20 cellular contexts compared by ENCODE assay signal in genomic region chr4:32574803-32575202, GRCh38.
DNase-seq lines count a peak whose midpoint lies in the region; ATAC-seq and TF ChIP-seq lines count a peak whose summit lies in the region.
"Had no signal": no experiment of that assay in that cellular context is flagged by ENCODE, and none has a peak within 500 bp of the region (broad histone marks: within the 10 kb centered on the region; RNA-seq: fewer than 3 reads in every experiment).

No MANE protein-coding gene starts in this region.

- no peak overlapping the region for H3K4me3 Mint-ChIP-seq in CD14-positive monocyte
- H3K4me3 Mint-ChIP-seq: GM23338, T-helper 17 cell had no signal

- H3K27ac ChIP-seq in MM.1S (ENCODE audit: low read length): no peak overlapping the region
- H3K27ac ChIP-seq: A549, HL-60 had no signal

- H3K36me3 ChIP-seq in MM.1S (replicated peaks; ENCODE audit: insufficient read depth, low read length): no peaks in the 10 kb centered on the region
- H3K36me3 ChIP-seq: MG63 had no signal

- H3K4me1 ChIP-seq in MM.1S (ENCODE audit: low read length): peaks cover 6% of the 10 kb centered on the region; the same call in 1 of the 2 replicates
- H3K4me1 ChIP-seq: A549 had no signal

- peaks cover 21% of the 10 kb centered on the region for H3K4me1 Mint-ChIP-seq in CD14-positive monocyte
- H3K4me1 Mint-ChIP-seq: T-helper 17 cell had no signal

- H3K9me3 Mint-ChIP-seq in CD14-positive monocyte: peaks cover 0 to 3% (median 0%) of the 10 kb centered on the region in 7 donors
- H3K9me3 Mint-ChIP-seq: GM23338 had no signal

- peaks cover 0 to 1% (median 0%) of the 10 kb centered on the region in 3 donors for H3K27me3 Mint-ChIP-seq in CD14-positive monocyte (ENCODE audit: low read depth in 3 of 3)
- H3K27me3 Mint-ChIP-seq: T-helper 17 cell had no signal

- no peak overlapping the region for H3K9ac ChIP-seq in MM.1S (ENCODE audit: low read length)

- no peak overlapping the region for H3K4me3 ChIP-seq in MM.1S (ENCODE audit: low read length)
- H3K4me3 ChIP-seq: A549, GM23338, MG63 had no signal

- no peaks in the 10 kb centered on the region for H3K9me2 ChIP-seq in MM.1S (replicated peaks; ENCODE audit: insufficient read depth, low read length)

- H3K9me3 ChIP-seq in MM.1S (replicated peaks; ENCODE audit: insufficient read depth, low read length): no peaks in the 10 kb centered on the region
- H3K9me3 ChIP-seq: A549, MG63 had no signal

- TF ChIP-seq CTCF in CD14-positive monocyte (IDR thresholded peaks at IDR 0.05) (no peak), MM.1S (IDR thresholded peaks at IDR 0.05; ENCODE audit: low read length) (no peak)

- H3K79me2 ChIP-seq in MM.1S (ENCODE audit: low read length): no peaks in the 10 kb centered on the region

- H3F3A ChIP-seq in MM.1S (ENCODE audit: insufficient read depth, low read length): no peaks in the 10 kb centered on the region; the same call in 1 of the 2 replicates

- no peaks in the 10 kb centered on the region for H3K27me3 ChIP-seq in MM.1S (replicated peaks; ENCODE audit: insufficient read depth, low read length)
- H3K27me3 ChIP-seq: MG63 had no signal

- DNase-seq in CD14-positive monocyte (ENCODE audit: low spot score): no peak
- peak; percentile 29 for DNase-seq in MM.1S
- peak; percentile 84 for DNase-seq in NOMO-1 treated with DMSO at 0.1 percent for 48 hours (lab: John Stamatoyannopoulos, UW; ENCODE audit: unreplicated experiment)
- DNase-seq in SIG-M5 treated with dmso at 0.1 percent for 504 hours (lab: John Stamatoyannopoulos, UW; ENCODE audit: unreplicated experiment): peak; percentile 70
- no peak for DNase-seq in effector CD4-positive, alpha-beta T cell
- no peak for DNase-seq in LoVo (ENCODE audit: low spot score)
- no peak for DNase-seq in NCI-H748 treated with DMSO at 0.1 percent for 48 hours (lab: John Stamatoyannopoulos, UW)
- DNase-seq: DMS79, HCEC 1CT, MG63, NCI-H1417, NCI-H187, NCI-H2227 treated with DMSO at 0.1 percent for 48 hours, NCI-H524, SHP77 treated with DMSO at 0.1 percent for 48 hours, T-helper 17 cell had no signal

- no peaks in the 10 kb centered on the region for H3K36me3 Mint-ChIP-seq in CD14-positive monocyte

- ATAC-seq in GM18870 (IDR thresholded peaks at IDR 0.05; ENCODE audit: unreplicated experiment): no peak
- ATAC-seq: A549, GM23338, T-helper 17 cell had no signal

- H2AFZ ChIP-seq in MM.1S (ENCODE audit: low read length): no peak overlapping the region
- H2AFZ ChIP-seq: GM23338 had no signal

- peak overlapping the region in 4 of 7 donors; percentile 55 to 80 (median 74) for H3K27ac Mint-ChIP-seq in CD14-positive monocyte
- H3K27ac Mint-ChIP-seq: T-helper 17 cell had no signal

- intact Hi-C loops in CD14-positive monocyte (cut with micrococcal nuclease): no loop called here

- no peak overlapping the region; the same call in 1 of the 2 replicates for H3K4me2 ChIP-seq in MM.1S (ENCODE audit: low read depth, low read length)
- H3K4me2 ChIP-seq: A549, GM23338 had no signal

- no peaks in the 10 kb centered on the region for H4K20me1 ChIP-seq in MM.1S (ENCODE audit: insufficient read depth, low read length)

Comparison
In these comparisons a context has a peak if more than half of its experiments do, and no peak if none do; other contexts are left out.
1. DNase-seq: peak in MM.1S (single experiment), NOMO-1 treated with DMSO at 0.1 percent for 48 hours (single experiment) and SIG-M5 treated with dmso at 0.1 percent for 504 hours (single experiment); none in CD14-positive monocyte (single experiment), effector CD4-positive, alpha-beta T cell (single experiment), LoVo (single experiment) and NCI-H748 treated with DMSO at 0.1 percent for 48 hours (single experiment).